In genomic region chr4:2419814-2420213, GRCh38 we compare ENCODE assay signal across 13 cellular contexts. TPM values are rescaled to one million over a fixed set of nuclear protein-coding genes. Genes with fewer than 3 reads are reported as not detected.
DNase-seq lines count a peak whose midpoint lies in the region; ATAC-seq, FAIRE-seq and TF ChIP-seq lines count a peak whose summit lies in the region.
"Had no signal": no experiment of that assay in that cellular context is flagged by ENCODE, and none has a peak within 500 bp of the region (broad histone marks: within the 10 kb centered on the region; RNA-seq: fewer than 3 reads in every experiment).

No MANE protein-coding gene starts in this region.

- intact Hi-C loops in HepG2 (cut with micrococcal nuclease; ENCODE audit: unreplicated experiment) (no loop called here), right lobe of liver (cut with DNase I) (no loop called here), activated B cell treated with CpG ODN at 0.5 μM for 24 hours (cut with micrococcal nuclease) (loop anchor here (1.0 to 10.0 kb wide), 5 partner anchors 21 to 515 kb away; partner anchors contain the start of genes MXD4 and NELFA), lower lobe of right lung (cut with DNase I) (no loop called here)

- H3K36me3 ChIP-seq in HepG2 (replicated peaks in 1 of 2; ENCODE audit: control insufficient read depth in 1 of 2, insufficient read depth in 2 of 2, low read length in 2 of 2) (no peaks in the 10 kb centered on the region), right lobe of liver (no peaks in the 10 kb centered on the region), lower lobe of right lung (no peaks in the 10 kb centered on the region)
- H3K36me3 ChIP-seq: BLaER1 treated with 17β-estradiol and CSF1 and Interleukin-3, amounts not matched to agents 10 nM and 100 nM had no signal

- H3K27me3 ChIP-seq in HepG2 (ENCODE audit: control insufficient read depth in 1 of 2, insufficient read depth in 2 of 2, low read length in 2 of 2) = peaks cover 22 to 81% of the 10 kb centered on the region in 2 experiments
- no peaks in the 10 kb centered on the region for H3K27me3 ChIP-seq in right lobe of liver
- H3K27me3 ChIP-seq in lower lobe of right lung (ENCODE audit: low read depth) = peaks cover 25% of the 10 kb centered on the region

- no peak for TF ChIP-seq RAD21 in HepG2 (CRISPR knock-in tag; IDR thresholded peaks at IDR 0.05)

- peaks cover 28% of the 10 kb centered on the region for H3K27me3 Mint-ChIP-seq in activated B cell treated with CpG ODN at 0.5 μM for 24 hours

- CTCF ChIA-PET in HepG2 (lab: Yijun Ruan, JAX; ENCODE audit: low intra/inter-chr PET ratio, low total read pairs) = no interaction called here
- CTCF ChIA-PET in activated B cell treated with CpG ODN at 0.5 μM for 24 hours (lab: Charles Lee) = interaction anchor here (1.0 kb wide), 1 partner anchor 49 kb away, joined by 4 read pairs; the partner anchor contains the start of gene RNF4

- no peaks in the 10 kb centered on the region for H3K36me3 Mint-ChIP-seq in activated B cell treated with CpG ODN at 0.5 μM for 24 hours (ENCODE audit: low read depth)

- H3K27ac ChIP-seq in HepG2 (ENCODE audit: extremely low read length, insufficient read depth, low read length) (no peak overlapping the region), right lobe of liver (no peak overlapping the region), lower lobe of right lung (no peak overlapping the region)
- H3K27ac ChIP-seq: GM23248, HL-60 had no signal

- no peak for FAIRE-seq in HepG2 (lab: Jason Lieb, UNC)
- FAIRE-seq in H54 (lab: Jason Lieb, UNC) = no peak

- H3K9ac ChIP-seq in HepG2 (ENCODE audit: insufficient read depth, low read depth, low read length) = no peak overlapping the region

- in situ Hi-C loops in HepG2 (cut with HindIII; ENCODE audit: extremely low pct_ligation_motif_present, low pct_unique_long_range_greater_than_20kb) = no loop called here

- no peak for TF ChIP-seq EP300 in HepG2 (IDR thresholded peaks at IDR 0.05; ENCODE audit: low read depth in 2 of 2, low read length in 2 of 2)
- no peak for TF ChIP-seq EP300 in HepG2 (CRISPR knock-in tag; IDR thresholded peaks at IDR 0.05; ENCODE audit: borderline replicate concordance)

- DNase-seq in HepG2 (ENCODE audit: low spot score) (no peak), right lobe of liver (no peak), activated B cell treated with CpG ODN at 0.5 μM for 24 hours (no peak), lower lobe of right lung (peak; percentile 61), H54 (ENCODE audit: insufficient read length, low spot score) (no peak)
- DNase-seq in effector CD8-positive, alpha-beta T cell (lab: John Stamatoyannopoulos, UW) = no peak
- DNase-seq: amygdala, NCI-H2171, SW 1271 had no signal

- H3K4me1 ChIP-seq in HepG2 (ENCODE audit: insufficient read depth, low read length) (peaks cover 26% of the 10 kb centered on the region), right lobe of liver (peaks cover 0 to 7% (median 3%) of the 10 kb centered on the region in 4 donors), lower lobe of right lung (peaks cover 27% of the 10 kb centered on the region)

- POLR2A ChIA-PET in HepG2 (lab: Yijun Ruan, JAX) = no interaction called here
- POLR2A ChIA-PET in activated B cell treated with CpG ODN at 0.5 μM for 24 hours (lab: Charles Lee) = interaction anchor here (0.7 to 1.9 kb wide), 10 partner anchors 16 to 179 kb away, joined by 3 to 8 read pairs (median 4); partner anchors contain the start of genes HAUS3, MXD4, POLN and RNF4

- H3K9me3 Mint-ChIP-seq in activated B cell treated with CpG ODN at 0.5 μM for 24 hours = no peaks in the 10 kb centered on the region

- no peak for TF ChIP-seq POLR2A in HepG2 (IDR thresholded peaks at IDR 0.05; ENCODE audit: insufficient read depth in 1 of 2, low read depth in 2 of 2, low read length in 2 of 2)
- TF ChIP-seq POLR2A in right lobe of liver (IDR thresholded peaks at IDR 0.05) = no peak
- no peak for TF ChIP-seq POLR2A in H54 (IDR thresholded peaks at IDR 0.05; ENCODE audit: low read depth, low read length)

- H3K4me1 Mint-ChIP-seq in activated B cell treated with CpG ODN at 0.5 μM for 24 hours = peaks cover 39% of the 10 kb centered on the region

- ATAC-seq in HepG2 = no peak
- ATAC-seq in right lobe of liver = no peak
- no peak for ATAC-seq in activated B cell treated with CpG ODN at 0.5 μM for 24 hours (ENCODE audit: low read depth)
- ATAC-seq in lower lobe of right lung = no peak
- no peak for ATAC-seq in GM18519 (IDR thresholded peaks at IDR 0.05; ENCODE audit: low FRiP score, unreplicated experiment)

- BruUV-seq in HepG2 (replicated peaks; lab: Mats Ljungman, UMichigan) = no TSS peak

- WGBS in HepG2 (ENCODE audit: low lambda C conversion rate) = 3% methylated on average over 9 of the region's 9 CpGs
- 28% methylated on average over 9 of the region's 9 CpGs for WGBS in right lobe of liver (ENCODE audit: insufficient coverage, low coverage, low lambda C conversion rate, missing lambda C conversion rate)

- peak overlapping the region; percentile 49 for H3K4me3 Mint-ChIP-seq in activated B cell treated with CpG ODN at 0.5 μM for 24 hours

- H3K4me3 ChIP-seq in HepG2 (replicated peaks in 1 of 3; ENCODE audit: insufficient read depth in 1 of 3, low read depth in 2 of 3, low read length in 3 of 3) = no peak overlapping the region
- H3K4me3 ChIP-seq in right lobe of liver = no peak overlapping the region
- no peak overlapping the region for H3K4me3 ChIP-seq in lower lobe of right lung

- TF ChIP-seq CTCF in HepG2 (CRISPR knock-in tag; IDR thresholded peaks at IDR 0.05) (no peak), right lobe of liver (IDR thresholded peaks at IDR 0.05) (no peak), activated B cell treated with CpG ODN at 0.5 μM for 24 hours (IDR thresholded peaks at IDR 0.05) (no peak), lower lobe of right lung (IDR thresholded peaks at IDR 0.05) (no peak)

- peak overlapping the region; percentile 90 for H3K27ac Mint-ChIP-seq in activated B cell treated with CpG ODN at 0.5 μM for 24 hours

- peaks cover 3% of the 10 kb centered on the region; the same call in 1 of the 2 replicates for H4K20me1 ChIP-seq in HepG2 (ENCODE audit: insufficient read depth, low read length)

- no peak overlapping the region for H2AFZ ChIP-seq in HepG2 (ENCODE audit: low read length)

- H3K4me2 ChIP-seq in HepG2 (ENCODE audit: low read depth, low read length) = peak overlapping the region; percentile 98; the same call in 1 of the 2 replicates

- no peaks in the 10 kb centered on the region for H3K79me2 ChIP-seq in HepG2 (ENCODE audit: insufficient read depth, low read length)

- H3K9me3 ChIP-seq in HepG2 (ENCODE audit: low read length) = no peaks in the 10 kb centered on the region
- H3K9me3 ChIP-seq in right lobe of liver = no peaks in the 10 kb centered on the region
- no peaks in the 10 kb centered on the region for H3K9me3 ChIP-seq in lower lobe of right lung
- H3K9me3 ChIP-seq: BLaER1 treated with 17β-estradiol and CSF1 and Interleukin-3, amounts not matched to agents 10 nM and 100 nM had no signal

RNA-seq across cellular contexts. Expression of gene CFAP99, which starts 1.1 kb away (rescaled TPM):
- total RNA-seq in HepG2 (2016; rRNA removed; fragmentation: Illumina TruSeq; extraction: Trizol) (not detected in 2 replicates), right lobe of liver (under 1 TPM in 5 of 6 experiments, not detected in 1; 0.25 to 0.86 (median 0.29) TPM), activated B cell treated with CpG ODN at 0.5 μM for 24 hours (not detected in 2 replicates), lower lobe of right lung (4.3 TPM)
- not detected in 2 replicates for total RNA-seq in HepG2 (2016; cell fraction: cytosol; rRNA removed; fragmentation: Illumina TruSeq; extraction: Trizol; ENCODE audit: low read depth)
- not detected in 2 replicates for total RNA-seq in HepG2 (2016; cell fraction: insoluble cytoplasmic fraction; rRNA removed; fragmentation: Illumina TruSeq; extraction: Trizol)
- total RNA-seq in HepG2 (2016; cell fraction: membrane; rRNA removed; fragmentation: Illumina TruSeq; extraction: Trizol) = not detected in 2 replicates
- total RNA-seq in HepG2 (2016; cell fraction: nucleus; rRNA removed; fragmentation: Illumina TruSeq; extraction: Trizol) = not detected in 2 replicates
- 0.07 TPM in 1 of 2 replicates, not detected in the other for polyA plus RNA-seq in HepG2 (2011; rRNA removed)
- polyA plus RNA-seq in HepG2 (2011; cell fraction: cytosol; rRNA removed) = 0.07 TPM in 1 of 2 replicates, not detected in the other
- polyA plus RNA-seq in HepG2 (2011; cell fraction: nucleus; rRNA removed) = 0.29 TPM in 1 of 2 replicates, not detected in the other
- not detected in 2 replicates for polyA plus RNA-seq in HepG2 (2012)
- not detected in 2 replicates for polyA plus RNA-seq in HepG2 (2016; cell fraction: cytosol; fragmentation: Illumina TruSeq; extraction: Trizol; ENCODE audit: low read depth)
- polyA plus RNA-seq in HepG2 (2016; cell fraction: insoluble cytoplasmic fraction; fragmentation: Illumina TruSeq; extraction: Trizol; ENCODE audit: low read depth) = not detected in 2 replicates
- polyA plus RNA-seq in HepG2 (2016; cell fraction: membrane; fragmentation: Illumina TruSeq; extraction: Trizol; ENCODE audit: low read depth) = not detected in 2 replicates
- not detected in 2 replicates for polyA plus RNA-seq in HepG2 (2016; cell fraction: nucleus; fragmentation: Illumina TruSeq; extraction: Trizol; ENCODE audit: insufficient read depth, low read depth)
- not detected in 2 replicates for polyA minus RNA-seq in HepG2 (2011; rRNA and poly(A)+ RNA removed; ENCODE audit: low replicate concordance)
- polyA minus RNA-seq in HepG2 (2011; cell fraction: cytosol; rRNA and poly(A)+ RNA removed) = not detected in 2 replicates
- polyA minus RNA-seq in HepG2 (2011; cell fraction: nucleus; rRNA and poly(A)+ RNA removed) = not detected in 2 replicates
- total RNA-seq: GM23248 had no signal
- polyA plus RNA-seq: GM23248 had no signal

RNA-seq across cellular contexts. Expression of gene ZFYVE28, which starts 1.4 kb away (rescaled TPM):
- 0.22 and 0.24 TPM in 2 replicates for total RNA-seq in HepG2 (2016; rRNA removed; fragmentation: Illumina TruSeq; extraction: Trizol)
- total RNA-seq in HepG2 (2016; cell fraction: cytosol; rRNA removed; fragmentation: Illumina TruSeq; extraction: Trizol; ENCODE audit: low read depth) = not detected in 2 replicates
- total RNA-seq in HepG2 (2016; cell fraction: insoluble cytoplasmic fraction; rRNA removed; fragmentation: Illumina TruSeq; extraction: Trizol) = 0.13 and 0.19 TPM in 2 replicates
- 0.14 and 0.22 TPM in 2 replicates for total RNA-seq in HepG2 (2016; cell fraction: membrane; rRNA removed; fragmentation: Illumina TruSeq; extraction: Trizol)
- 0.25 TPM in 1 of 2 replicates, not detected in the other for total RNA-seq in HepG2 (2016; cell fraction: nucleus; rRNA removed; fragmentation: Illumina TruSeq; extraction: Trizol)
- polyA plus RNA-seq in HepG2 (2011; rRNA removed) = 0.12 and 0.30 TPM in 2 replicates
- 0.09 TPM in 2 replicates for polyA plus RNA-seq in HepG2 (2011; cell fraction: cytosol; rRNA removed)
- 0.69 and 1.4 TPM in 2 replicates for polyA plus RNA-seq in HepG2 (2011; cell fraction: nucleus; rRNA removed)
- 0.04 and 0.31 TPM in 2 replicates for polyA plus RNA-seq in HepG2 (2012)
- polyA plus RNA-seq in HepG2 (2016; cell fraction: cytosol; fragmentation: Illumina TruSeq; extraction: Trizol; ENCODE audit: low read depth) = 0.03 and 0.14 TPM in 2 replicates
- polyA plus RNA-seq in HepG2 (2016; cell fraction: insoluble cytoplasmic fraction; fragmentation: Illumina TruSeq; extraction: Trizol; ENCODE audit: low read depth) = 0.22 and 0.24 TPM in 2 replicates
- polyA plus RNA-seq in HepG2 (2016; cell fraction: membrane; fragmentation: Illumina TruSeq; extraction: Trizol; ENCODE audit: low read depth) = not detected in 2 replicates
- polyA plus RNA-seq in HepG2 (2016; cell fraction: nucleus; fragmentation: Illumina TruSeq; extraction: Trizol; ENCODE audit: insufficient read depth, low read depth) = 0.19 and 0.61 TPM in 2 replicates
- polyA minus RNA-seq in HepG2 (2011; rRNA and poly(A)+ RNA removed; ENCODE audit: low replicate concordance) = 0.72 and 3.2 TPM in 2 replicates
- 0.26 TPM in 1 of 2 replicates, not detected in the other for polyA minus RNA-seq in HepG2 (2011; cell fraction: cytosol; rRNA and poly(A)+ RNA removed)
- 0.52 TPM in 1 of 2 replicates, not detected in the other for polyA minus RNA-seq in HepG2 (2011; cell fraction: nucleus; rRNA and poly(A)+ RNA removed)
- total RNA-seq in right lobe of liver = 1 to 10 TPM; 2.5 to 9.6 (median 4.8) TPM
- total RNA-seq in activated B cell treated with CpG ODN at 0.5 μM for 24 hours = 5.9 and 6.1 TPM in 2 replicates
- total RNA-seq in lower lobe of right lung = 12.9 TPM

RNA-seq across cellular contexts. Expression of gene RNF4, which starts 49.1 kb away (rescaled TPM):
- total RNA-seq in HepG2 (2016; rRNA removed; fragmentation: Illumina TruSeq; extraction: Trizol) (38.1 and 46.7 TPM in 2 replicates), right lobe of liver (10 to 100 TPM; 16.2 to 22.5 (median 18.0) TPM), activated B cell treated with CpG ODN at 0.5 μM for 24 hours (93.5 and 93.6 TPM in 2 replicates), lower lobe of right lung (39.3 TPM)
- total RNA-seq in HepG2 (2016; cell fraction: cytosol; rRNA removed; fragmentation: Illumina TruSeq; extraction: Trizol; ENCODE audit: low read depth) = 16.3 and 17.2 TPM in 2 replicates
- 36.0 and 47.6 TPM in 2 replicates for total RNA-seq in HepG2 (2016; cell fraction: insoluble cytoplasmic fraction; rRNA removed; fragmentation: Illumina TruSeq; extraction: Trizol)
- 24.2 and 25.2 TPM in 2 replicates for total RNA-seq in HepG2 (2016; cell fraction: membrane; rRNA removed; fragmentation: Illumina TruSeq; extraction: Trizol)
- total RNA-seq in HepG2 (2016; cell fraction: nucleus; rRNA removed; fragmentation: Illumina TruSeq; extraction: Trizol) = 34.8 and 37.0 TPM in 2 replicates
- polyA plus RNA-seq in HepG2 (2011; rRNA removed) = 40.3 and 45.1 TPM in 2 replicates
- polyA plus RNA-seq in HepG2 (2011; cell fraction: cytosol; rRNA removed) = 34.5 and 42.3 TPM in 2 replicates
- polyA plus RNA-seq in HepG2 (2011; cell fraction: nucleus; rRNA removed) = 33.3 and 33.4 TPM in 2 replicates
- polyA plus RNA-seq in HepG2 (2012) = 27.9 and 28.2 TPM in 2 replicates
- 3.3 and 5.5 TPM in 2 replicates for polyA plus RNA-seq in HepG2 (2016; cell fraction: cytosol; fragmentation: Illumina TruSeq; extraction: Trizol; ENCODE audit: low read depth)
- polyA plus RNA-seq in HepG2 (2016; cell fraction: insoluble cytoplasmic fraction; fragmentation: Illumina TruSeq; extraction: Trizol; ENCODE audit: low read depth) = 45.3 and 46.1 TPM in 2 replicates
- 12.0 and 14.1 TPM in 2 replicates for polyA plus RNA-seq in HepG2 (2016; cell fraction: membrane; fragmentation: Illumina TruSeq; extraction: Trizol; ENCODE audit: low read depth)
- polyA plus RNA-seq in HepG2 (2016; cell fraction: nucleus; fragmentation: Illumina TruSeq; extraction: Trizol; ENCODE audit: insufficient read depth, low read depth) = 33.1 and 33.8 TPM in 2 replicates
- 65.3 and 74.2 TPM in 2 replicates for polyA minus RNA-seq in HepG2 (2011; rRNA and poly(A)+ RNA removed; ENCODE audit: low replicate concordance)
- 36.1 and 36.8 TPM in 2 replicates for polyA minus RNA-seq in HepG2 (2011; cell fraction: cytosol; rRNA and poly(A)+ RNA removed)
- 55.2 and 60.3 TPM in 2 replicates for polyA minus RNA-seq in HepG2 (2011; cell fraction: nucleus; rRNA and poly(A)+ RNA removed)
